Comparison of ENCODE assay signal across 1 cellular context in the genomic region with DNA sequence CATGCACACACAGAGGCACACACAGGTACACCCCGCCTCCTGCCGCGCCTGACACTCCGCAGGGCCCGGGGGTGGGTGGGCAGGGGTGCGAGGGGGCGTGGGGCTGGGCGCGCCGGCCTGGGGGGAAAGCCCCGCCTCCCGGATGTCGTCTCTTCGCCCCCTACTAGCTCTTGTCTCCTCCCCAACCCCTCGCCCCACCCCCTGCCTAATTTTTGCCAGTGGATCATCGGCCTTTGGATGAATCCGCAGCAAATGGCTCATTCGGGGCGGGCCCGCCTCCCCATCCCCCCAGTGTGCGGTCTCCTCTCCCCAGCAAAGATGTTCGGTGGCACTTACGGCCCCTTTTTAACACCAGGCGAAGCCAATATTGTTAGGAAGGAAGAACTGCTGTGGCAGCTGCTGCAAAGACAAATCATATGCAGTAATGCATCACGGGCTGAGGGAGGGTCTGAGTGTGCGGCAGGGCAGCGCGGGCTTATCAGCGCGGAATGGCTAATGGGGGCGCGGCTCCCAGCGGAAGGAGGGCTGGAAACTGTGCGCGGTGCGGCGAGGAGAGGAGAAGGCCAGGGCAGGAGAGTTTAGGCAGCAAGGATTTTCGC.
TF ChIP-seq lines count a peak whose summit lies in the region.

No MANE protein-coding gene starts in this region.

TF ChIP-seq in HepG2, 621 proteins besides CTCF, POLR2A, EP300 and RAD21:
- no peak for TF ChIP-seq ZBTB10 (CRISPR knock-in tag; IDR thresholded peaks at IDR 0.05; ENCODE audit: borderline replicate concordance)
- no peak for TF ChIP-seq PRMT3 (CRISPR knock-in tag; IDR thresholded peaks at IDR 0.05; ENCODE audit: borderline replicate concordance, low read depth)
- no peak for TF ChIP-seq KLF9 (CRISPR knock-in tag; IDR thresholded peaks at IDR 0.05; ENCODE audit: low read depth)
- TF ChIP-seq ZNF337 (CRISPR knock-in tag; IDR thresholded peaks at IDR 0.05; ENCODE audit: borderline replicate concordance, low read depth): no peak
- no peak for TF ChIP-seq ZIK1 (CRISPR knock-in tag; IDR thresholded peaks at IDR 0.05; ENCODE audit: borderline replicate concordance, low read depth)
- no peak for TF ChIP-seq PHF8 (CRISPR knock-in tag; IDR thresholded peaks at IDR 0.05)
- no peak for TF ChIP-seq ZNF75D (CRISPR knock-in tag; IDR thresholded peaks at IDR 0.05; ENCODE audit: borderline replicate concordance)
- no peak for TF ChIP-seq FIP1L1 (IDR thresholded peaks at IDR 0.05; ENCODE audit: borderline replicate concordance, insufficient read depth, low read depth, low read length)
- TF ChIP-seq SUZ12 (IDR thresholded peaks at IDR 0.05; ENCODE audit: low read depth, low read length): no peak
- TF ChIP-seq RNF2 (conservative IDR thresholded peaks at IDR 0.05; ENCODE audit: low read depth): no peak
- no peak for TF ChIP-seq ZNF20 (CRISPR knock-in tag; IDR thresholded peaks at IDR 0.05)
- TF ChIP-seq HOXA9 (CRISPR knock-in tag; IDR thresholded peaks at IDR 0.05; ENCODE audit: borderline replicate concordance): no peak
- no peak for TF ChIP-seq FOXM1 (CRISPR knock-in tag; IDR thresholded peaks at IDR 0.05)
- TF ChIP-seq ZNF800 (CRISPR knock-in tag; IDR thresholded peaks at IDR 0.05): no peak
- TF ChIP-seq KMT2A (CRISPR knock-in tag; IDR thresholded peaks at IDR 0.05): no peak
- TF ChIP-seq PPARG (CRISPR knock-in tag; conservative IDR thresholded peaks at IDR 0.05): no peak
- no peak for TF ChIP-seq ZNF614 (CRISPR knock-in tag; IDR thresholded peaks at IDR 0.05; ENCODE audit: borderline replicate concordance)
- no peak for TF ChIP-seq REPIN1 (CRISPR knock-in tag; IDR thresholded peaks at IDR 0.05; ENCODE audit: borderline replicate concordance, low read depth)
- TF ChIP-seq ZNF749 (CRISPR knock-in tag; IDR thresholded peaks at IDR 0.05; ENCODE audit: borderline replicate concordance): no peak
